11 cellular contexts compared by ENCODE assay signal in the genomic region with DNA sequence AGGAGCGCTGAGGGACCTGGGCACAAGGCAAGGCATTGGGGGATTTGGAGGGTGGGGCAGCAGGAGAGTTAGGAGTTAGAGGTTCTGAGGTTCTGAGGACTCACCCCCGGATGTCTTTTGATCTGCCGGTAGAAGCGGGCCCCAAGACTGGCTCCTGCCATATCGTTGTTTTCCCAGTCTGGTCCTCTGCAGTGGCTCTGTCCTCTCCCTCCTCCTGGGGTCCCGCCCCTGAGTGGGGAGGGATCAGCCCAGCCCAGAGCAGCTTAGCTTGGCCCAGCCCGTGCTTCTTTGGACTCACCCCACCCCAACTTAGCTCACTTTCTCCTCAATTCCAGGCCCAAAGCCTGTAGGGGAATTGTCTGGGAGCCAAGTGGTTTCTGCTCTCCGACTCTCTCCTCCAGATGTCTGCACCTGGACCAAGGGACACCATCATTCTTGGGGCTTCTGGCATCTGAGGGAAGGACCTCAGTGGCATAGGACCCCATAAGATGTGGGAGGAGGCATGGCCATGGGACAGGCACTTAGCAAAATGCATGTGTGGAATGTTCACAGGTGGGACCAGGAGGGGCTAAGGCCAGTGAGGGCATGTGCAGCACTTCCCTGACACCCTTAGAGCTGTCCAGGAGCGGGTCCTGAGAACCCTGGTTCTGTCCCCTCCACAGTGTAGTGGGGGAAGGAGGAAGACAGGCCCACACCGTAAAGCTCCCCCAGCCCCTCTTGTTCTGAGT. TPM values are rescaled to one million over a fixed set of nuclear protein-coding genes. Genes with fewer than 3 reads are reported as not detected.
DNase-seq lines count a peak whose midpoint lies in the region; ATAC-seq and TF ChIP-seq lines count a peak whose summit lies in the region.
"Had no signal": no experiment of that assay in that cellular context is flagged by ENCODE, and none has a peak within 500 bp of the region (broad histone marks: within the 10 kb centered on the region; RNA-seq: fewer than 3 reads in every experiment).

No MANE protein-coding gene starts in this region.

- ATAC-seq in activated CD8-positive, alpha-beta T cell treated with anti-CD3 and anti-CD28 coated beads, Interleukin-2, amount 10 ng/mL, durations not matched to agents 7 days and 5 days: no peak
- no peak for ATAC-seq in GM18511 (IDR thresholded peaks at IDR 0.05; ENCODE audit: unreplicated experiment)
- ATAC-seq in HG02678 (IDR thresholded peaks at IDR 0.05; ENCODE audit: unreplicated experiment): no peak

- H3K9me3 Mint-ChIP-seq in activated naive CD4-positive, alpha-beta T cell treated with anti-CD3 and anti-CD28 coated beads, Interleukin-2, amount 10 ng/mL, durations not matched to agents 7 days and 5 days: no peaks in the 10 kb centered on the region
- no peaks in the 10 kb centered on the region for H3K9me3 Mint-ChIP-seq in activated CD8-positive, alpha-beta T cell treated with anti-CD3 and anti-CD28 coated beads, Interleukin-2, amount 10 ng/mL, durations not matched to agents 7 days and 5 days (ENCODE audit: insufficient read depth)

- POLR2A ChIA-PET in activated CD8-positive, alpha-beta T cell treated with anti-CD3 and anti-CD28 coated beads, Interleukin-2, amount 10 ng/mL, durations not matched to agents 7 days and 5 days (lab: Charles Lee): interaction anchor here (1.1 to 2.0 kb wide), 3 partner anchors 10 to 14 kb away, joined by 3 to 7 read pairs (median 4); no protein-coding TSS in a partner anchor

- H3K36me3 ChIP-seq in iPS-15b (ENCODE audit: control insufficient read depth, insufficient read depth, low read length) (peaks cover 25% of the 10 kb centered on the region), tibial artery (peaks cover 0 to 29% (median 25%) of the 10 kb centered on the region in 3 donors)

- H3K27me3 ChIP-seq in iPS-15b (ENCODE audit: control insufficient read depth, insufficient read depth, low read length) (peaks cover 79% of the 10 kb centered on the region), tibial artery (peaks cover 5 to 32% of the 10 kb centered on the region in 2 donors)

- H3K4me1 Mint-ChIP-seq in activated naive CD4-positive, alpha-beta T cell treated with anti-CD3 and anti-CD28 coated beads, Interleukin-2, amount 10 ng/mL, durations not matched to agents 7 days and 5 days: peaks cover 78% of the 10 kb centered on the region
- H3K4me1 Mint-ChIP-seq in activated CD8-positive, alpha-beta T cell treated with anti-CD3 and anti-CD28 coated beads, Interleukin-2, amount 10 ng/mL, durations not matched to agents 7 days and 5 days (ENCODE audit: low read depth): peaks cover 77% of the 10 kb centered on the region

- peaks cover 71% of the 10 kb centered on the region for H3K27me3 Mint-ChIP-seq in activated naive CD4-positive, alpha-beta T cell treated with anti-CD3 and anti-CD28 coated beads, Interleukin-2, amount 10 ng/mL, durations not matched to agents 7 days and 5 days
- H3K27me3 Mint-ChIP-seq in activated CD8-positive, alpha-beta T cell treated with anti-CD3 and anti-CD28 coated beads, Interleukin-2, amount 10 ng/mL, durations not matched to agents 7 days and 5 days (ENCODE audit: low read depth): peaks cover 38% of the 10 kb centered on the region

- H3K27ac Mint-ChIP-seq in activated naive CD4-positive, alpha-beta T cell treated with anti-CD3 and anti-CD28 coated beads, Interleukin-2, amount 10 ng/mL, durations not matched to agents 7 days and 5 days: peak overlapping the region; percentile 54
- H3K27ac Mint-ChIP-seq in activated CD8-positive, alpha-beta T cell treated with anti-CD3 and anti-CD28 coated beads, Interleukin-2, amount 10 ng/mL, durations not matched to agents 7 days and 5 days: no peak overlapping the region

- no peak for TF ChIP-seq CTCF in tibial artery (IDR thresholded peaks at IDR 0.05)

- H3K4me3 ChIP-seq in iPS-15b (ENCODE audit: low read depth, low read length): peak overlapping the region; percentile 71
- peak overlapping the region; percentile 49 to 51 for H3K4me3 ChIP-seq in tibial artery
- H3K4me3 ChIP-seq: cardiac muscle cell, thyroid gland had no signal

- peaks cover 34% of the 10 kb centered on the region for H3K36me3 Mint-ChIP-seq in activated naive CD4-positive, alpha-beta T cell treated with anti-CD3 and anti-CD28 coated beads, Interleukin-2, amount 10 ng/mL, durations not matched to agents 7 days and 5 days
- peaks cover 38% of the 10 kb centered on the region for H3K36me3 Mint-ChIP-seq in activated CD8-positive, alpha-beta T cell treated with anti-CD3 and anti-CD28 coated beads, Interleukin-2, amount 10 ng/mL, durations not matched to agents 7 days and 5 days (ENCODE audit: low read depth)

- H3K9ac ChIP-seq in iPS-15b (ENCODE audit: low read depth, low read length): no peak overlapping the region

- CTCF ChIA-PET in activated naive CD4-positive, alpha-beta T cell treated with anti-CD3 and anti-CD28 coated beads, Interleukin-2, amount 10 ng/mL, durations not matched to agents 7 days and 5 days (lab: Charles Lee): interaction anchor here (1.1 to 11.9 kb wide), 3 partner anchors 9 to 219 kb away, joined by 4 to 318 read pairs (median 281); partner anchors contain the start of genes INHBE, NXPH4 and SHMT2
- CTCF ChIA-PET in activated CD8-positive, alpha-beta T cell treated with anti-CD3 and anti-CD28 coated beads, Interleukin-2, amount 10 ng/mL, durations not matched to agents 7 days and 5 days (lab: Charles Lee): interaction anchor here (1.1 to 12.3 kb wide), 3 partner anchors 9 to 229 kb away, joined by 3 to 389 read pairs (median 246); partner anchors contain the start of gene SHMT2

- intact Hi-C loops in tibial artery (cut with DNase I; ENCODE audit: low total_unique reads): no loop called here

- no peak for DNase-seq in activated naive CD4-positive, alpha-beta T cell treated with anti-CD3 and anti-CD28 coated beads, Interleukin-2, amount 10 ng/mL, durations not matched to agents 7 days and 5 days
- no peak for DNase-seq in activated naive CD4-positive, alpha-beta T cell treated with anti-CD3 and anti-CD28 coated beads, Interleukin-2, amount 50 U/mL, for 16 hours
- DNase-seq in activated CD8-positive, alpha-beta T cell treated with anti-CD3 and anti-CD28 coated beads, Interleukin-2, amount 10 ng/mL, durations not matched to agents 7 days and 5 days: no peak
- DNase-seq in tibial artery (peak in 1 of 2 donors; percentile 90), SK-N-DZ (ENCODE audit: low spot score) (no peak)
- DNase-seq: NCI-H1436 treated with DMSO at 0.1 percent for 48 hours, thyroid gland had no signal

- H3K4me1 ChIP-seq in iPS-15b (ENCODE audit: control insufficient read depth, insufficient read depth, low read length) (peaks cover 12% of the 10 kb centered on the region), tibial artery (peaks cover 5 to 80% (median 72%) of the 10 kb centered on the region in 4 donors)

- peak overlapping the region; percentile 90 to 95 for H3K27ac ChIP-seq in tibial artery
- H3K27ac ChIP-seq: cardiac muscle cell, thyroid gland had no signal

- no peak overlapping the region for H3K4me3 Mint-ChIP-seq in activated naive CD4-positive, alpha-beta T cell treated with anti-CD3 and anti-CD28 coated beads, Interleukin-2, amount 10 ng/mL, durations not matched to agents 7 days and 5 days
- H3K4me3 Mint-ChIP-seq in activated CD8-positive, alpha-beta T cell treated with anti-CD3 and anti-CD28 coated beads, Interleukin-2, amount 10 ng/mL, durations not matched to agents 7 days and 5 days: peak overlapping the region; percentile 6

- H3K9me3 ChIP-seq in iPS-15b (ENCODE audit: control insufficient read depth, insufficient read depth, low read length): no peaks in the 10 kb centered on the region
- no peaks in the 10 kb centered on the region for H3K9me3 ChIP-seq in tibial artery
- H3K9me3 ChIP-seq: thyroid gland had no signal

RNA-seq across cellular contexts. Expression of gene SHMT2, which starts 7.6 kb away (rescaled TPM):
- total RNA-seq in activated CD8-positive, alpha-beta T cell treated with anti-CD3 and anti-CD28 coated beads, Interleukin-2, amount 10 ng/mL, durations not matched to agents 7 days and 5 days: 100 to 1,000 TPM; 194 to 208 TPM
- 426 and 435 TPM in 2 replicates for polyA plus RNA-seq in SK-N-DZ (2014; cell fraction: cytosol; rRNA removed)
- polyA plus RNA-seq in SK-N-DZ (2014; cell fraction: nucleus; rRNA removed): 221 and 320 TPM in 2 replicates

RNA-seq across cellular contexts. Expression of gene STAC3, which starts 13.9 kb away (rescaled TPM):
- total RNA-seq in activated CD8-positive, alpha-beta T cell treated with anti-CD3 and anti-CD28 coated beads, Interleukin-2, amount 10 ng/mL, durations not matched to agents 7 days and 5 days: 1 to 10 TPM; 7.5 to 9.9 TPM
- 0.37 and 1.2 TPM in 2 replicates for polyA plus RNA-seq in SK-N-DZ (2014; cell fraction: cytosol; rRNA removed)
- 8.8 and 10.9 TPM in 2 replicates for polyA plus RNA-seq in SK-N-DZ (2014; cell fraction: nucleus; rRNA removed)

RNA-seq across cellular contexts. Expression of gene NXPH4, which starts 20.5 kb away (rescaled TPM):
- total RNA-seq in activated CD8-positive, alpha-beta T cell treated with anti-CD3 and anti-CD28 coated beads, Interleukin-2, amount 10 ng/mL, durations not matched to agents 7 days and 5 days: under 1 TPM; 0.39 to 0.40 TPM
- polyA plus RNA-seq in SK-N-DZ (2014; cell fraction: cytosol; rRNA removed): 2.2 and 2.4 TPM in 2 replicates
- polyA plus RNA-seq in SK-N-DZ (2014; cell fraction: nucleus; rRNA removed): 0.12 and 2.3 TPM in 2 replicates
